11 cellular contexts compared by ENCODE assay signal in the genomic region with DNA sequence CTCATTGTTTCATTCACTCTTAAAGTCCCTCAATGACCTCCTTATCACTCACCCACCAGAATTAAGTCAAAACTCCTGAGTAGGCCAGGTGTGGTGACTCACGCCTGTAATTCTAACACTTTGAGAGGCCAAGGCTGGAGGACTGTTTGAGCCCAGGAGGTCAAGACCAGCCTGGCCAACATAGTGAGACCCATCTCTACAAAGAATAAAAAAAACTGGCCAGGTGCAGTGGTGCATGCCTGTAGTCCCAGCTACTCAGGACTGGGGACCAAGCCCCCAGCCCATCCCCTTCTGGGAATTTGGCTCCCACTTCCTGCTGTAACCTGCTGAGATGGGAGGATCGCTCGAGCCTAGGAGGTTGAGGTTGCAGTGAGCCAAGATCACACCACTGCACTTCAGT. TPM values are rescaled to one million over a fixed set of nuclear protein-coding genes. Genes with fewer than 3 reads are reported as not detected.
"Had no signal": no experiment of that assay in that cellular context is flagged by ENCODE, and none has a peak within 500 bp of the region (broad histone marks: within the 10 kb centered on the region; RNA-seq: fewer than 3 reads in every experiment).

No MANE protein-coding gene starts in this region.

- H3K9me3 Mint-ChIP-seq: HFFc6 had no signal

- H3K27ac ChIP-seq: GM23248, HL-60 had no signal

- ATAC-seq: HCT116 had no signal

- H2AFZ ChIP-seq: GM23248 had no signal

- H3K9ac ChIP-seq: GM23248 had no signal

- H3K9me3 ChIP-seq: HAP-1 had no signal

- H3K27ac Mint-ChIP-seq: HFFc6 had no signal

- H3K4me1 ChIP-seq: HAP-1 had no signal

- H3K36me3 ChIP-seq: HAP-1 had no signal

- DNase-seq: GM23248, GOT3, H7, HFFc6, IMR-90, KBM-7 had no signal

- H3K4me3 ChIP-seq: GM23248, HAP-1 had no signal

- H3K4me3 Mint-ChIP-seq: HFFc6 had no signal

RNA-seq across cellular contexts. Expression of a gene that starts 28.9 kb away (rescaled TPM):
- total RNA-seq: GM23248, H4, H7, HFFc6, HT1080, IMR-90 had no signal
- polyA plus RNA-seq: GM23248, IMR-90 had no signal
